8 cellular contexts compared by ENCODE assay signal in genomic region chr3:72487078-72487765, GRCh38. TPM values are rescaled to one million over a fixed set of nuclear protein-coding genes. Genes with fewer than 3 reads are reported as not detected.
DNase-seq lines count a peak whose midpoint lies in the region; ATAC-seq, FAIRE-seq and TF ChIP-seq lines count a peak whose summit lies in the region.

No MANE protein-coding gene starts in this region.

- H3K27me3 Mint-ChIP-seq in astrocyte (ENCODE audit: low read depth, unreplicated experiment), result no peaks in the 10 kb centered on the region

- peak overlapping the region; percentile 39 for H2AFZ ChIP-seq in astrocyte (ENCODE audit: low read depth, low read length)

- H3K27ac ChIP-seq in astrocyte (ENCODE audit: low read depth, low read length), result peak overlapping the region; percentile 52

- TF ChIP-seq POLR2A in lower leg skin (IDR thresholded peaks at IDR 0.05), result no peak

- H3K4me1 ChIP-seq in astrocyte (ENCODE audit: insufficient read depth, low read length), result peaks cover 38% of the 10 kb centered on the region

- H3K4me3 ChIP-seq in BJ (ENCODE audit: low read depth, low read length) (no peak overlapping the region), astrocyte (ENCODE audit: insufficient read depth, low read depth, low read length) (no peak overlapping the region), lower leg skin (ENCODE audit: low read depth, poor library complexity, severe bottlenecking) (no peak overlapping the region)

- H3K4me1 Mint-ChIP-seq in astrocyte (ENCODE audit: low read depth, unreplicated experiment), result peaks cover 39% of the 10 kb centered on the region

- H3K27me3 ChIP-seq in BJ (ENCODE audit: control insufficient read depth, insufficient read depth, low read length) (no peaks in the 10 kb centered on the region; the same call in 1 of the 2 replicates), astrocyte (ENCODE audit: insufficient read depth, low read length) (no peaks in the 10 kb centered on the region)

- POLR2A ChIA-PET in BJ (lab: Charles Lee), result interaction anchor here (0.6 kb wide), 1 partner anchor 9 kb away, joined by 7 read pairs; no protein-coding TSS in a partner anchor

- no peaks in the 10 kb centered on the region for H3K79me2 ChIP-seq in astrocyte (ENCODE audit: insufficient read depth, low read length)

- peak; percentile 30 for ATAC-seq in stimulated activated naive CD8-positive, alpha-beta T cell treated with anti-CD3 and anti-CD28 coated beads, Interleukin-15, Interleukin-2, amounts not matched to agents 100 U/mL and 50 U/mL, for 24 hours
- ATAC-seq in GM21423 (IDR thresholded peaks at IDR 0.05; ENCODE audit: unreplicated experiment), result no peak
- ATAC-seq in GM21786 (IDR thresholded peaks at IDR 0.05; ENCODE audit: unreplicated experiment), result no peak

- intact Hi-C loops in lower leg skin (cut with DNase I; ENCODE audit: low total_unique reads), result no loop called here

- H3K4me3 Mint-ChIP-seq in astrocyte (ENCODE audit: unreplicated experiment), result no peak overlapping the region

- H3K9ac ChIP-seq in astrocyte (ENCODE audit: low read length), result peak overlapping the region; percentile 56

- H3K4me2 ChIP-seq in astrocyte (ENCODE audit: low read length), result peak overlapping the region; percentile 75

- peak; percentile 29 for FAIRE-seq in astrocyte (lab: Jason Lieb, UNC)

- H4K20me1 ChIP-seq in astrocyte (ENCODE audit: insufficient read depth, low read length), result no peaks in the 10 kb centered on the region

- TF ChIP-seq CTCF in BJ (IDR thresholded peaks at IDR 0.05; ENCODE audit: insufficient read depth, low read depth, low read length), result no peak
- TF ChIP-seq CTCF in astrocyte (IDR thresholded peaks at IDR 0.05; ENCODE audit: insufficient read depth, low read depth, low read length), result no peak
- TF ChIP-seq CTCF in lower leg skin (IDR thresholded peaks at IDR 0.05), result no peak

- no peaks in the 10 kb centered on the region for H3K36me3 Mint-ChIP-seq in astrocyte (ENCODE audit: low read depth, unreplicated experiment)

- DNase-seq in BJ (ENCODE audit: low read depth), result peak; percentile 72
- DNase-seq in HS-5 (ENCODE audit: low read depth), result peak; percentile 77
- DNase-seq in astrocyte (ENCODE audit: low read depth), result peak; percentile 88
- peak; percentile 82 to 96 for DNase-seq in lower leg skin (ENCODE audit: low spot score in 2 of 2)
- DNase-seq in stimulated activated naive CD8-positive, alpha-beta T cell treated with anti-CD3 and anti-CD28 coated beads, Interleukin-15, Interleukin-2, amounts not matched to agents 100 U/mL and 50 U/mL, for 24 hours, result peak; percentile 63
- DNase-seq in NCI-H2227 treated with DMSO at 0.1 percent for 48 hours (lab: John Stamatoyannopoulos, UW), result no peak

- H3K27ac Mint-ChIP-seq in astrocyte (ENCODE audit: unreplicated experiment), result peak overlapping the region; percentile 88

- 33 to 34% methylated on average over 11 of the region's 11 CpGs for WGBS in lower leg skin, 2 donors

- H3K36me3 ChIP-seq in BJ (ENCODE audit: control insufficient read depth, insufficient read depth, low read length) (no peaks in the 10 kb centered on the region), astrocyte (ENCODE audit: insufficient read depth, low read length) (no peaks in the 10 kb centered on the region)

- no peaks in the 10 kb centered on the region for H3K9me3 ChIP-seq in astrocyte (ENCODE audit: insufficient read depth, low read depth, low read length)

- H3K9me3 Mint-ChIP-seq in astrocyte (ENCODE audit: unreplicated experiment), result no peaks in the 10 kb centered on the region

- CTCF ChIA-PET in BJ (lab: Yijun Ruan, JAX), result interaction anchor here (1.0 kb wide), 2 partner anchors 29 to 146 kb away, joined by 3 read pairs; no protein-coding TSS in a partner anchor

RNA-seq across cellular contexts. Expression of gene RYBP, which starts 40.8 kb away (rescaled TPM):
- 5.9 and 10.7 TPM in 2 replicates for polyA plus RNA-seq in BJ (2011; rRNA removed)
- 6.7 and 7.4 TPM in 2 replicates for polyA minus RNA-seq in BJ (2011; rRNA and poly(A)+ RNA removed)
- 24.4 and 24.9 TPM in 2 replicates for total RNA-seq in astrocyte
- 10 to 100 TPM in 3 of 4 donors, 1 to 10 TPM in 1; 9.5 to 11.5 (median 10.6) TPM for total RNA-seq in lower leg skin
